In genomic region chr10:112912441-112912911, GRCh38 we compare ENCODE assay signal across 1 cellular context.
TF ChIP-seq lines count a peak whose summit lies in the region.

No MANE protein-coding gene starts in this region.

TF ChIP-seq in HepG2, 621 proteins besides CTCF, POLR2A, EP300 and RAD21:
- TF ChIP-seq GLMP (CRISPR knock-in tag; IDR thresholded peaks at IDR 0.05; ENCODE audit: borderline replicate concordance) (no peak), FOSL2 (CRISPR knock-in tag; IDR thresholded peaks at IDR 0.05) (peak; percentile 60), ZC3H4 (CRISPR knock-in tag; IDR thresholded peaks at IDR 0.05; ENCODE audit: borderline replicate concordance) (no peak), ZNF503 (CRISPR knock-in tag; IDR thresholded peaks at IDR 0.05) (no peak), ATF7 (IDR thresholded peaks at IDR 0.05) (0 out of 2 replicates have a peak, but pooled peaks have one; percentile 10), ATF7 (CRISPR knock-in tag; IDR thresholded peaks at IDR 0.05) (no peak), ZHX1 (CRISPR knock-in tag; IDR thresholded peaks at IDR 0.05; ENCODE audit: low read depth) (no peak), HNRNPL (IDR thresholded peaks at IDR 0.05; ENCODE audit: low read depth, low read length) (no peak), NR2F1 (CRISPR knock-in tag; IDR thresholded peaks at IDR 0.05) (no peak), HOMEZ (CRISPR knock-in tag; IDR thresholded peaks at IDR 0.05; ENCODE audit: low read depth) (peak; percentile 18; the same call in 1 of the 2 replicates), ATRX (CRISPR knock-in tag; IDR thresholded peaks at IDR 0.05; ENCODE audit: borderline replicate concordance) (no peak), GABPA (IDR thresholded peaks at IDR 0.05; ENCODE audit: low read depth, low read length) (no peak), GABPA (CRISPR knock-in tag; IDR thresholded peaks at IDR 0.05; ENCODE audit: low read depth) (peak; percentile 54), ZNF44 (CRISPR knock-in tag; IDR thresholded peaks at IDR 0.05) (no peak), MED1 (CRISPR knock-in tag; IDR thresholded peaks at IDR 0.05) (no peak), ZNF550 (CRISPR knock-in tag; IDR thresholded peaks at IDR 0.05; ENCODE audit: borderline replicate concordance) (no peak), ZNF781 (CRISPR knock-in tag; IDR thresholded peaks at IDR 0.05; ENCODE audit: borderline replicate concordance, not compliant biosample characterization) (no peak), ZNF263 (CRISPR knock-in tag; IDR thresholded peaks at IDR 0.05) (no peak), SMARCC2 (IDR thresholded peaks at IDR 0.05) (no peak), HNRNPH1 (optimal IDR thresholded peaks at IDR 0.05; ENCODE audit: low read depth, low read length) (no peak), CREB1 (IDR thresholded peaks at IDR 0.05) (peak; percentile 83), CREB1 (CRISPR knock-in tag; IDR thresholded peaks at IDR 0.05) (peak; percentile 73; the same call in 1 of the 2 replicates), GATAD2A (CRISPR knock-in tag; IDR thresholded peaks at IDR 0.05) (no peak), ZNF639 (CRISPR knock-in tag; conservative IDR thresholded peaks at IDR 0.05) (no peak), ZNF260 (CRISPR knock-in tag; IDR thresholded peaks at IDR 0.05; ENCODE audit: borderline replicate concordance, low read depth) (no peak), KDM6A (CRISPR knock-in tag; IDR thresholded peaks at IDR 0.05; ENCODE audit: low read depth) (no peak), KLF11 (CRISPR knock-in tag; IDR thresholded peaks at IDR 0.05) (no peak), ARNT (IDR thresholded peaks at IDR 0.05) (no peak), BORCS8-MEF2B (CRISPR knock-in tag; IDR thresholded peaks at IDR 0.05) (no peak), ZNF672 (CRISPR knock-in tag; IDR thresholded peaks at IDR 0.05) (no peak), CREM (IDR thresholded peaks at IDR 0.05) (peak; percentile 48; the same call in 1 of the 2 replicates), CREM (CRISPR knock-in tag; IDR thresholded peaks at IDR 0.05) (no peak), PHF20 (CRISPR knock-in tag; IDR thresholded peaks at IDR 0.05) (no peak), TOPORS (CRISPR knock-in tag; IDR thresholded peaks at IDR 0.05) (no peak), RNF2 (conservative IDR thresholded peaks at IDR 0.05; ENCODE audit: low read depth) (no peak)
TF ChIP-seq in HepG2: peak in this region for 6.
